In the genomic region with DNA sequence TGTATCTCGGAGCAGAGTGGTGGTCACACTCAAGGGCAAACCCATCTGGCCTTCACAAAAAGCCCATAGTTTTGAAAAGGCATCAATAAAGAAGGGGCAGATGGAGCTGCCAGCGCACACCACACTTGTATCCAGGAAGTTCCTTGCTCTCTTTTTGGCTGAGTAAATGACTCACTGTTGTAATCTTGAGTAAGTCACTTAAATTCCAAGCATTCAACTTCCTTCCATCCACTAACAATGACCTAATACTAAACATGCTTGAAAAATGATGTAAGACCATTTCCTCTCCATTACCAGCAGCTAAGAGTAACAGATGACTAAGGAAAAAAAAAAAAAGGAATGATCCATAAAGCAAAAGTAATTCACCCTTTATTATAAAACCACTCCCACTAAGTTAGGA, we compare ENCODE assay signal across 9 cellular contexts. TPM values are rescaled to one million over a fixed set of nuclear protein-coding genes. Genes with fewer than 3 reads are reported as not detected.
DNase-seq lines count a peak whose midpoint lies in the region; ATAC-seq lines count a peak whose summit lies in the region.
"Had no signal": no experiment of that assay in that cellular context is flagged by ENCODE, and none has a peak within 500 bp of the region (broad histone marks: within the 10 kb centered on the region; RNA-seq: fewer than 3 reads in every experiment).

No MANE protein-coding gene starts in this region.

- WGBS in mesenchymal stem cell = 0% methylated on average over 2 of the region's 2 CpGs

- H4K8ac ChIP-seq in mesenchymal stem cell (ENCODE audit: low read length) = no peak overlapping the region

- no peak overlapping the region for H3K4me2 ChIP-seq in mesenchymal stem cell (ENCODE audit: low read length, poor library complexity, severe bottlenecking)

- no peaks in the 10 kb centered on the region for H3K79me1 ChIP-seq in mesenchymal stem cell (replicated peaks; ENCODE audit: low read length, poor library complexity, severe bottlenecking)

- no peak overlapping the region for H2AK5ac ChIP-seq in mesenchymal stem cell (ENCODE audit: low read length, severe bottlenecking)

- H2BK120ac ChIP-seq in mesenchymal stem cell (ENCODE audit: low read depth, low read length) = no peak overlapping the region

- no peaks in the 10 kb centered on the region for H3K36me3 ChIP-seq in mesenchymal stem cell (ENCODE audit: control insufficient read depth in 1 of 2, insufficient read depth in 2 of 2, low read depth in 1 of 2, low read length in 2 of 2)

- no peak overlapping the region for H3K4me3 ChIP-seq in mesenchymal stem cell (ENCODE audit: insufficient read depth in 1 of 2, low read depth in 1 of 2, low read length in 2 of 2)

- H3K4ac ChIP-seq in mesenchymal stem cell (ENCODE audit: low read depth in 1 of 2, low read length in 2 of 2) = no peak overlapping the region

- H3K18ac ChIP-seq in mesenchymal stem cell (ENCODE audit: low read depth in 1 of 2, low read length in 2 of 2) = no peak overlapping the region

- no peak overlapping the region for H3K23ac ChIP-seq in mesenchymal stem cell (ENCODE audit: low read length in 2 of 2)

- no peak overlapping the region for H4K91ac ChIP-seq in mesenchymal stem cell (ENCODE audit: low read length)

- no peaks in the 10 kb centered on the region for H3K9me3 ChIP-seq in mesenchymal stem cell (ENCODE audit: control insufficient read depth, low read length)

- no peak overlapping the region for H2BK15ac ChIP-seq in mesenchymal stem cell (ENCODE audit: low read depth, poor library complexity, severe bottlenecking)

- peak overlapping the region; percentile 78 for H3K9ac ChIP-seq in mesenchymal stem cell (ENCODE audit: low read length)

- no peaks in the 10 kb centered on the region for H3K4me1 ChIP-seq in mesenchymal stem cell (ENCODE audit: control insufficient read depth, insufficient read depth, low read depth, low read length)

- peak overlapping the region; percentile 85 for H3K27ac ChIP-seq in mesenchymal stem cell (ENCODE audit: low read length, poor library complexity, severe bottlenecking)

- H2BK5ac ChIP-seq in mesenchymal stem cell (ENCODE audit: low read depth, low read length, poor library complexity, severe bottlenecking) = peak overlapping the region; percentile 58

- peak; percentile 93 for DNase-seq in AML-193 (lab: John Stamatoyannopoulos, UW)
- DNase-seq in NCI-H69 (lab: John Stamatoyannopoulos, UW) = peak; percentile 9
- DNase-seq in dermis microvascular lymphatic vessel endothelial cell (ENCODE audit: low read depth in 2 of 2) = peak; percentile 6 to 92
- peak; percentile 99 for DNase-seq in mesenchymal stem cell
- DNase-seq: NCI-H510A had no signal

- no peak overlapping the region for H2AFZ ChIP-seq in mesenchymal stem cell (ENCODE audit: low read depth, low read length)

- no peak overlapping the region for H2BK12ac ChIP-seq in mesenchymal stem cell (ENCODE audit: low read length in 2 of 2)

- no peak overlapping the region for H3K14ac ChIP-seq in mesenchymal stem cell (ENCODE audit: low read length in 2 of 2)

- ATAC-seq in GM19023 (IDR thresholded peaks at IDR 0.05; ENCODE audit: unreplicated experiment) (no peak), HG02763 (IDR thresholded peaks at IDR 0.05; ENCODE audit: unreplicated experiment) (no peak), GM18511 (IDR thresholded peaks at IDR 0.05; ENCODE audit: unreplicated experiment) (no peak), HG02970 (IDR thresholded peaks at IDR 0.05; ENCODE audit: low FRiP score, unreplicated experiment) (no peak)

- H3K27me3 ChIP-seq in mesenchymal stem cell (ENCODE audit: control insufficient read depth in 1 of 2, insufficient read depth in 1 of 2, low read length in 2 of 2) = no peaks in the 10 kb centered on the region

RNA-seq across cellular contexts. Expression of gene MYOZ2, which starts 32.4 kb away (rescaled TPM):
- under 0.01 TPM in 1 of 2 replicates, not detected in the other for total RNA-seq in dermis microvascular lymphatic vessel endothelial cell
- polyA plus RNA-seq in mesenchymal stem cell (2013, experiment 1 of 2) = 0.73 TPM
- 0.64 TPM for polyA plus RNA-seq in mesenchymal stem cell (2013, experiment 2 of 2)

Comparison
In these comparisons a context has a peak if more than half of its experiments do, and no peak if none do; other contexts are left out.
1. DNase-seq: peak in every context shown above with its lines; median percentile 99 in mesenchymal stem cell; 93 in AML-193; 49 in dermis microvascular lymphatic vessel endothelial cell; 9 in NCI-H69.